ENCODE assay signal across 25 cellular contexts in genomic region chr10:115951242-115951641, GRCh38.
"Had no signal": no experiment of that assay in that cellular context is flagged by ENCODE, and none has a peak within 500 bp of the region (broad histone marks: within the 10 kb centered on the region; RNA-seq: fewer than 3 reads in every experiment).

No MANE protein-coding gene starts in this region.

- H3K4me1 ChIP-seq: colonic mucosa, esophagus squamous epithelium, right atrium auricular region had no signal

- H3K27me3 Mint-ChIP-seq: activated CD8-positive, alpha-beta T cell treated with anti-CD3 and anti-CD28 coated beads for 36 hours; activated naive CD8-positive, alpha-beta T cell; progenitor cell of endocrine pancreas had no signal

- DNase-seq: activated CD4-positive, alpha-beta T cell treated with anti-CD3 and anti-CD28 coated beads for 4 hours; activated CD8-positive, alpha-beta memory T cell treated with anti-CD3 and anti-CD28 coated beads, Interleukin-2, amount 50 U/mL, for 4 hours; activated CD8-positive, alpha-beta T cell treated with anti-CD3 and anti-CD28 coated beads for 36 hours; activated gamma-delta T cell; activated T-cell treated with anti-CD3 and anti-CD28 coated beads, Interleukin-2, amount 50 U/mL, for 48 hours; amniotic stem cell; body of pancreas; caudate nucleus; colonic mucosa; esophagus squamous epithelium; foreskin keratinocyte; kidney glomerular epithelial cell; nucleus accumbens; stimulated activated CD4-positive, alpha-beta T cell treated with anti-CD3 and anti-CD28 coated beads, Interleukin-4, amount 100 ng/mL, for 4 hours; stimulated activated CD8-positive, alpha-beta memory T cell treated with anti-CD3 and anti-CD28 coated beads, Interleukin-4, amount 100 ng/mL, for 48 hours; stimulated activated naive CD4-positive, alpha-beta T cell treated with Interleukin-2 at 50 U/mL for 16 hours; substantia nigra; trophoblast cell had no signal

- H3K36me3 Mint-ChIP-seq: activated naive CD8-positive, alpha-beta T cell; WTC11 had no signal

- H3K4me3 Mint-ChIP-seq: activated CD8-positive, alpha-beta T cell treated with anti-CD3 and anti-CD28 coated beads for 36 hours; activated naive CD8-positive, alpha-beta T cell; nephron; WTC11 had no signal

- H3K9me3 ChIP-seq: body of pancreas, colonic mucosa, esophagus squamous epithelium, right atrium auricular region had no signal

- H3K4me3 ChIP-seq: body of pancreas, colonic mucosa, esophagus squamous epithelium, right atrium auricular region, smooth muscle cell had no signal

- H3K27ac ChIP-seq: body of pancreas, colonic mucosa, esophagus squamous epithelium, foreskin keratinocyte, right atrium auricular region had no signal

- H3K9me3 Mint-ChIP-seq: activated CD8-positive, alpha-beta T cell treated with anti-CD3 and anti-CD28 coated beads for 36 hours; nephron; WTC11 had no signal

- H3K27me3 ChIP-seq: body of pancreas, colonic mucosa, esophagus squamous epithelium, foreskin keratinocyte, right atrium auricular region had no signal

- FAIRE-seq: TTC549 had no signal

- H3K27ac Mint-ChIP-seq: activated CD8-positive, alpha-beta T cell treated with anti-CD3 and anti-CD28 coated beads for 36 hours; activated naive CD8-positive, alpha-beta T cell; progenitor cell of endocrine pancreas; WTC11 had no signal

- ATAC-seq: activated CD8-positive, alpha-beta T cell treated with anti-CD3 and anti-CD28 coated beads for 36 hours; body of pancreas; foreskin keratinocyte; WTC11 had no signal

- H3K36me3 ChIP-seq: colonic mucosa, esophagus squamous epithelium, right atrium auricular region had no signal

- H3K4me2 ChIP-seq: smooth muscle cell had no signal
